ENCODE assay signal across 11 cellular contexts in genomic region chr12:26319511-26319910, GRCh38.
DNase-seq lines count a peak whose midpoint lies in the region; ATAC-seq, FAIRE-seq and TF ChIP-seq lines count a peak whose summit lies in the region.
"Had no signal": no experiment of that assay in that cellular context is flagged by ENCODE, and none has a peak within 500 bp of the region (broad histone marks: within the 10 kb centered on the region; RNA-seq: fewer than 3 reads in every experiment).

No MANE protein-coding gene starts in this region.

- peak overlapping the region; percentile 73 for H3K4me2 ChIP-seq in mammary epithelial cell (ENCODE audit: insufficient read depth, low read depth, low read length)

- peak overlapping the region; percentile 79 for H3K9ac ChIP-seq in mammary epithelial cell (ENCODE audit: insufficient read depth, low read length)

- H3K36me3 ChIP-seq in mammary epithelial cell (ENCODE audit: insufficient read depth, low read length) (no peaks in the 10 kb centered on the region), tibial artery (no peaks in the 10 kb centered on the region)

- intact Hi-C loops in mammary epithelial cell (cut with micrococcal nuclease) (loop anchor here (1.0 to 5.0 kb wide), 5 partner anchors 45 to 196 kb away; no protein-coding TSS in a partner anchor), tibial artery (cut with DNase I; ENCODE audit: low total_unique reads) (no loop called here)

- ATAC-seq in GM18517 (IDR thresholded peaks at IDR 0.05; ENCODE audit: unreplicated experiment), result no peak

- peak overlapping the region; percentile 97 for H3K27ac ChIP-seq in mammary epithelial cell (ENCODE audit: insufficient read depth, low read depth, low read length)
- H3K27ac ChIP-seq in tibial artery, result no peak overlapping the region
- H3K27ac ChIP-seq in substantia nigra (ENCODE audit: low read depth, low read length, poor library complexity, severe bottlenecking), result no peak overlapping the region

- no peaks in the 10 kb centered on the region for H3K79me2 ChIP-seq in mammary epithelial cell (ENCODE audit: insufficient read depth, low read length)

- H3K9me3 ChIP-seq in mammary epithelial cell (replicated peaks; ENCODE audit: insufficient read depth, low read length) (peaks cover 4% of the 10 kb centered on the region), tibial artery (no peaks in the 10 kb centered on the region)

- no TSS peak for BruUV-seq in mammary epithelial cell (replicated peaks; lab: Mats Ljungman, UMichigan)

- peaks cover 33% of the 10 kb centered on the region for H3K4me1 ChIP-seq in mammary epithelial cell (ENCODE audit: insufficient read depth, low read length)
- H3K4me1 ChIP-seq in tibial artery, result peaks cover 0 to 7% (median 3%) of the 10 kb centered on the region in 4 donors

- TF ChIP-seq CTCF in mammary epithelial cell (conservative IDR thresholded peaks at IDR 0.05 in 1 of 2, IDR thresholded peaks at IDR 0.05 in 1 of 2; ENCODE audit: extremely low read depth in 1 of 2, insufficient read depth in 1 of 2, low read depth in 1 of 2, low read length in 2 of 2) (no peak), tibial artery (IDR thresholded peaks at IDR 0.05) (no peak)

- WGBS in mammary epithelial cell (ENCODE audit: low coverage, missing lambda C conversion rate), result 3% methylated on average over 5 of the region's 5 CpGs

- CTCF ChIA-PET in mammary epithelial cell (lab: Charles Lee; ENCODE audit: low non-redundant PET), result interaction anchor here (0.8 kb wide), 1 partner anchor 30 kb away, joined by 3 read pairs; no protein-coding TSS in a partner anchor

- H3K4me3 ChIP-seq in mammary epithelial cell (replicated peaks in 1 of 3; ENCODE audit: insufficient read depth in 1 of 3, low read depth in 2 of 3, low read length in 3 of 3), result no peak overlapping the region
- H3K4me3 ChIP-seq in tibial artery, result no peak overlapping the region

- no peaks in the 10 kb centered on the region for H3K27me3 ChIP-seq in mammary epithelial cell (ENCODE audit: insufficient read depth, low read length)
- H3K27me3 ChIP-seq in tibial artery, result no peaks in the 10 kb centered on the region

- in situ Hi-C loops in mammary epithelial cell (cut with MboI; ENCODE audit: low sequenced_read_pairs in 2 of 2), result no loop called here

- no peaks in the 10 kb centered on the region for H4K20me1 ChIP-seq in mammary epithelial cell (ENCODE audit: insufficient read depth, low read length)

- FAIRE-seq in HTR-8/SVneo (lab: Jason Lieb, UNC), result no peak
- FAIRE-seq: urothelium cell line had no signal

- DNase-seq in HTR-8/SVneo (ENCODE audit: insufficient read length, low spot score), result peak; percentile 10
- DNase-seq in mammary epithelial cell, result peak; percentile 99
- DNase-seq in kidney tubule cell (ENCODE audit: low spot score), result peak; percentile 96
- DNase-seq in tibial artery, result peak; percentile 46 to 77
- no peak for DNase-seq in SIG-M5 (lab: John Stamatoyannopoulos, UW)
- no peak for DNase-seq in substantia nigra (lab: John Stamatoyannopoulos, UW)
- DNase-seq in NCI-H1694 treated with DMSO at 0.1 percent for 48 hours (lab: John Stamatoyannopoulos, UW), result no peak
- DNase-seq: activated CD4-positive, alpha-beta T cell treated with anti-CD3 and anti-CD28 coated beads for 1 hour; amniotic stem cell had no signal

- H2AFZ ChIP-seq in mammary epithelial cell (ENCODE audit: low read depth, low read length), result peak overlapping the region; percentile 69

- dilution Hi-C loops in mammary epithelial cell (cut with HindIII; ENCODE audit: low sequenced_read_pairs), result loop anchor here (5.0 kb wide), 1 partner anchor 48 kb away; no protein-coding TSS in a partner anchor

Comparison
In these comparisons a context has a peak if more than half of its experiments do, and no peak if none do; other contexts are left out.
1. DNase-seq: peak in HTR-8/SVneo (single experiment), mammary epithelial cell (single experiment), kidney tubule cell (single experiment) and tibial artery (2 of 2); none in SIG-M5 (single experiment), substantia nigra (0 of 49) and NCI-H1694 treated with DMSO at 0.1 percent for 48 hours (single experiment).